In the genomic region with DNA sequence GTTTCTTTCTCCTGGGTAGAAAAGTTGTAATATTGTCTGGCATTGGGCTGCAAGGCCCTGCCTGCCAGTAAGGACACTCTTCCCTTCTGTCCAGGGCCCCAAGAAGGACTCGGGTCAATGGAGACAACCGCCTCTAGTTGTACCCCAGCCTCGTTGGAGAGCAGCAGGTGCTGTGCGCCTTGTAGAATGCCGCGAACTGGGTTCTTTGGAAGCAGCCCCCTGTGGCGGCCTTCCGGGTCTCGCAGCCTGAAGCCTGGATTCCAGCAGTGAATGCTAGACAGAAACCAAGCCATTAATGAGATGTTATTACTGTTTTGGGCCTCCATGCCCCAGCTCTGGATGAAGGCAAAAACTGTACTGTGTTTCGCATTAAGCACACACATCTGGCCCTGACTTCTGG, we compare ENCODE assay signal across 10 cellular contexts. TPM values are rescaled to one million over a fixed set of nuclear protein-coding genes. Genes with fewer than 3 reads are reported as not detected.
DNase-seq lines count a peak whose midpoint lies in the region; ATAC-seq and TF ChIP-seq lines count a peak whose summit lies in the region.
"Had no signal": no experiment of that assay in that cellular context is flagged by ENCODE, and none has a peak within 500 bp of the region (broad histone marks: within the 10 kb centered on the region; RNA-seq: fewer than 3 reads in every experiment).

No MANE protein-coding gene starts in this region.

- H3K36me3 ChIP-seq in neural progenitor cell (no peaks in the 10 kb centered on the region), aorta (ENCODE audit: control insufficient read depth in 1 of 2, insufficient read depth in 2 of 2, low read length in 1 of 2) (peaks cover 0 to 2% of the 10 kb centered on the region in 2 donors)

- peaks cover 61% of the 10 kb centered on the region for H3F3A ChIP-seq in neural progenitor cell (ENCODE audit: low read depth)

- no peak overlapping the region for H3K9ac ChIP-seq in neural progenitor cell

- H3K4me2 ChIP-seq in neural progenitor cell, result peak overlapping the region; percentile 51

- ATAC-seq in aorta (ENCODE audit: low FRiP score) (no peak), HG02938 (IDR thresholded peaks at IDR 0.05; ENCODE audit: unreplicated experiment) (no peak), HG03432 (IDR thresholded peaks at IDR 0.05; ENCODE audit: unreplicated experiment) (no peak)

- peaks cover 33% of the 10 kb centered on the region for H4K20me1 ChIP-seq in neural progenitor cell (ENCODE audit: low read depth)

- no peaks in the 10 kb centered on the region for H3K27me3 ChIP-seq in neural progenitor cell
- H3K27me3 ChIP-seq in aorta (ENCODE audit: control insufficient read depth in 1 of 2, insufficient read depth in 2 of 2, low read length in 1 of 2), result no peaks in the 10 kb centered on the region

- H3K27ac Mint-ChIP-seq in neural progenitor cell, result peak overlapping the region; percentile 83

- peak overlapping the region; percentile 88 for H3K27ac ChIP-seq in caudate nucleus (ENCODE audit: low read depth, low read length)
- peak overlapping the region; percentile 89 for H3K27ac ChIP-seq in neural progenitor cell
- peak overlapping the region; percentile 68 to 87 for H3K27ac ChIP-seq in aorta (ENCODE audit: low read depth in 1 of 2, low read length in 2 of 2)

- TF ChIP-seq CTCF in neural progenitor cell (IDR thresholded peaks at IDR 0.05), result no peak

- peaks cover 40% of the 10 kb centered on the region for H3K4me1 ChIP-seq in neural progenitor cell
- peaks cover 6 to 7% of the 10 kb centered on the region in 2 donors for H3K4me1 ChIP-seq in aorta (ENCODE audit: control insufficient read depth in 1 of 2, insufficient read depth in 2 of 2, low read length in 2 of 2)

- no peaks in the 10 kb centered on the region for H3K9me3 Mint-ChIP-seq in neural progenitor cell

- H3K4me1 Mint-ChIP-seq in neural progenitor cell, result peaks cover 19% of the 10 kb centered on the region

- H3K36me3 Mint-ChIP-seq in neural progenitor cell, result peaks cover 56% of the 10 kb centered on the region

- H3K4me3 Mint-ChIP-seq in neural progenitor cell, result no peak overlapping the region

- H2AFZ ChIP-seq in neural progenitor cell (replicated peaks), result no peak overlapping the region

- intact Hi-C loops in aorta (cut with DNase I), result loop anchor here (2.0 to 10.0 kb wide), 3 partner anchors 164 to 240 kb away; no protein-coding TSS in a partner anchor

- DNase-seq in stimulated activated CD4-positive, alpha-beta T cell treated with anti-CD3 and anti-CD28 coated beads, Interleukin-2, amount 100 ng/mL, for 24 hours, result peak; percentile 0 to 14
- DNase-seq in stimulated activated CD4-positive, alpha-beta T cell treated with anti-CD3 and anti-CD28 coated beads, Interleukin-12 subunit alpha, Interleukin-12 subunit beta, amount 100 ng/mL, for 4 hours, result no peak
- DNase-seq in caudate nucleus (lab: John Stamatoyannopoulos, UW) (no peak), neural progenitor cell (ENCODE audit: low spot score) (no peak), aorta (peak in 1 of 2 donors; percentile 59), iPS-NIHi7 (ENCODE audit: extremely low spot score) (no peak)
- DNase-seq: C1 segment of cervical spinal cord, NCI-H526 had no signal

- no peaks in the 10 kb centered on the region for H3K27me3 Mint-ChIP-seq in neural progenitor cell (ENCODE audit: insufficient read depth, low read depth)

- no peak overlapping the region for H3K4me3 ChIP-seq in neural progenitor cell
- H3K4me3 ChIP-seq in aorta (ENCODE audit: low read length in 2 of 2), result no peak overlapping the region

- WGBS in aorta, 2 donors, result 90 to 95% methylated on average over 10 of the region's 10 CpGs

- H3K9me3 ChIP-seq in neural progenitor cell (ENCODE audit: low read depth) (no peaks in the 10 kb centered on the region), aorta (ENCODE audit: control insufficient read depth, low read length) (no peaks in the 10 kb centered on the region)

- no peaks in the 10 kb centered on the region for H3K79me2 ChIP-seq in neural progenitor cell (ENCODE audit: low read depth)

RNA-seq across cellular contexts. Expression of a gene that starts 37.0 kb away (rescaled TPM):
- 146 and 265 TPM in 2 replicates for total RNA-seq in neural progenitor cell (ENCODE audit: low replicate concordance)
- total RNA-seq in aorta, result 100 to 1,000 TPM in 1 of 2 donors, 10 to 100 TPM in 1; 96.3 to 148 TPM
- polyA plus RNA-seq in aorta, result 10 to 100 TPM; 17.9 to 52.5 TPM

Comparison
In these comparisons a context has a peak if more than half of its experiments do, and no peak if none do; other contexts are left out.
1. DNase-seq: peak in stimulated activated CD4-positive, alpha-beta T cell treated with anti-CD3 and anti-CD28 coated beads, Interleukin-2, amount 100 ng/mL, for 24 hours (2 of 2); none in stimulated activated CD4-positive, alpha-beta T cell treated with anti-CD3 and anti-CD28 coated beads, Interleukin-12 subunit alpha, Interleukin-12 subunit beta, amount 100 ng/mL, for 4 hours (single experiment), caudate nucleus (0 of 61), neural progenitor cell (single experiment) and iPS-NIHi7 (single experiment).
2. Peak in every context shown above with its lines, with median percentiles within 50 percentile points of each other: H3K27ac ChIP-seq.